Comparison of ENCODE assay signal across 9 cellular contexts in the genomic region with DNA sequence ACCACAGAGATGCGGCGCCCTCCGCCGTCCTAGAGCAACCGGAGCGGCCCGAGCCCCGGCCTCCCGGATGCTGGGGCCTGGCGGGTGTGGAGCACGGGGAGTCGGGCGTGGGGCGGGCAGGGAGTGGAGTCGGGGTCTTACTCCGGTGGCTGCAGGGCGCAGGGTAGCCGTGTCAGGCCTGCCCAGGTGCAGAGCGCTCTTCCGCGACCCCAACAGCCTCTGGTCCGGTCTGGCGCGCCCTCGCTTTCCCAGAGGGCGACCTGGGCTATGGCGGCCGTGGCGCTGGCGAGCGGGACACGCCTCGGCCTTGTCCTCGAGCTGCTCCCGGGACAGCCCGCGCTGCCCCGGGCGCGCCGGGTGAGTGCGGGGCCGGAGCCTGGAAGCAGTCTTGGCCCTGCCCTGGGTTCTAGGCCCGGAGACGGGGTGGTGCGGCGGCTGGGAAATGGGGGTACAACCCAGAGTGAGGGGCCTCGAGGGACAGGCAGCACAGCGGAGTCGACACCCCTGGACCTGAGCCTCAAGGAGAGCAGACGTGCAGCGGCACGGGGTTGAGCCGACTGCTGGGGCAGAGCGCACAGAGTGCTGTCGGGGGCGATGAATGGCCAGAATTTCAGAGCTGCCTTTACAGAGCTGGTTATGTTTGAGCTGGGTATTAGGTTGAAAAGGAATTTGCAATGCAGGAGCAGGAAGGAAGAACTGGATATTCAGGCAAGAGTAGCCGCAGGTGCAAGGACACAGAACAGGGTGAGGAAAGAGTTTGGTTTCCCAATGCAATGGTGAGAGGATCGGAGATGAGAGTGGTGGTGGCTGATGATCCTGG. TPM values are rescaled to one million over a fixed set of nuclear protein-coding genes. Genes with fewer than 3 reads are reported as not detected.
DNase-seq lines count a peak whose midpoint lies in the region; ATAC-seq and TF ChIP-seq lines count a peak whose summit lies in the region.
"Had no signal": no experiment of that assay in that cellular context is flagged by ENCODE, and none has a peak within 500 bp of the region (broad histone marks: within the 10 kb centered on the region; RNA-seq: fewer than 3 reads in every experiment).

A gene (plus strand): TSS at position 58 of the 820 bp plus-strand sequence. CDS start 1,973 bp downstream, outside the sequence.

- peaks cover 3% of the 10 kb centered on the region for H3K4me1 Mint-ChIP-seq in HFFc6 (ENCODE audit: low read depth)

- peak within 1 kb of the TSS; percentile 50 for H3K4me3 ChIP-seq in fibroblast of villous mesenchyme (ENCODE audit: low read depth, low read length)

- 0 out of 2 replicates have a peak, but pooled peaks cover 6% of the 10 kb centered on the region for H3K36me3 Mint-ChIP-seq in HFFc6 (ENCODE audit: low read depth)

- TF ChIP-seq CTCF in HFFc6 (IDR thresholded peaks at IDR 0.05) (no peak), fibroblast of villous mesenchyme (IDR thresholded peaks at IDR 0.05; ENCODE audit: insufficient read depth, low read depth, low read length) (no peak)

- H3K9me3 Mint-ChIP-seq in HFFc6 = no peaks in the 10 kb centered on the region; the same call in 1 of the 2 replicates

- peak within 1 kb of the TSS; percentile 60; the same call in 1 of the 2 replicates for H3K4me3 Mint-ChIP-seq in HFFc6

- no peak within 1 kb of the TSS for H3K27ac Mint-ChIP-seq in HFFc6

- no peak for ATAC-seq in HG02885 (IDR thresholded peaks at IDR 0.05; ENCODE audit: poor library complexity, unreplicated experiment)
- no peak for ATAC-seq in HG02642 (IDR thresholded peaks at IDR 0.05; ENCODE audit: poor library complexity, unreplicated experiment)
- ATAC-seq in GM18861 (IDR thresholded peaks at IDR 0.05; ENCODE audit: unreplicated experiment) = no peak

- DNase-seq in HFFc6 (no peak), fibroblast of villous mesenchyme (ENCODE audit: low read depth) (no peak), pons (ENCODE audit: low spot score) (peak; percentile 35), NCI-H345 treated with DMSO at 0.1 percent for 48 hours (lab: John Stamatoyannopoulos, UW; ENCODE audit: unreplicated experiment) (no peak)
- peak; percentile 70 for DNase-seq in activated CD8-positive, alpha-beta memory T cell treated with anti-CD3 and anti-CD28 coated beads, Interleukin-2, amount 50 U/mL, for 48 hours

- peaks cover 40% of the 10 kb centered on the region for H3K27me3 Mint-ChIP-seq in HFFc6 (ENCODE audit: insufficient read depth)

RNA-seq across cellular contexts. Expression of the gene that starts here (rescaled TPM):
- 1 to 10 TPM in 2 of 6 experiments, under 1 TPM in 3, not detected in 1; 0.21 to 1.4 (median 0.51) TPM for total RNA-seq in HFFc6 (2021; fragmentation: NEBNext Ultra II Directional; extraction: Animal tissue kit (Norgen Biotek cat#: 25700))
- 3.5 and 3.9 TPM in 2 replicates for total RNA-seq in fibroblast of villous mesenchyme
- total RNA-seq: HT1080 had no signal

Comparison
In these comparisons a context has a peak if more than half of its experiments do, and no peak if none do; other contexts are left out.
1. DNase-seq: peak in activated CD8-positive, alpha-beta memory T cell treated with anti-CD3 and anti-CD28 coated beads, Interleukin-2, amount 50 U/mL, for 48 hours (single experiment) and pons (single experiment); none in HFFc6 (single experiment), fibroblast of villous mesenchyme (single experiment) and NCI-H345 treated with DMSO at 0.1 percent for 48 hours (single experiment).